12 cellular contexts compared by ENCODE assay signal in genomic region chr10:30036341-30036740, GRCh38.
"Had no signal": no experiment of that assay in that cellular context is flagged by ENCODE, and none has a peak within 500 bp of the region (broad histone marks: within the 10 kb centered on the region; RNA-seq: fewer than 3 reads in every experiment).

No MANE protein-coding gene starts in this region.

- H3K4me3 ChIP-seq: cardiac muscle cell, ovary, stomach, uterus had no signal

- DNase-seq: activated CD4-positive, alpha-beta T cell treated with anti-CD3 and anti-CD28 coated beads, Interleukin-2, amount 50 U/mL, for 4 hours; activated CD4-positive, CD25-positive, alpha-beta regulatory T cell; activated effector memory CD4-positive, alpha-beta T cell treated with anti-CD3 and anti-CD28 coated beads, Interleukin-2, amount 50 U/mL, for 16 hours; activated naive CD8-positive, alpha-beta T cell treated with anti-CD3 and anti-CD28 coated beads for 36 hours; activated T-cell treated with anti-CD3 and anti-CD28 coated beads, Interleukin-2, amount 50 U/mL, for 4 hours; anterior cingulate cortex; hippocampal formation; mammary epithelial cell; ovary; stomach; uterus had no signal
